24 cellular contexts compared by ENCODE assay signal in genomic region chr12:128779901-128780300, GRCh38.
"Had no signal": no experiment of that assay in that cellular context is flagged by ENCODE, and none has a peak within 500 bp of the region (broad histone marks: within the 10 kb centered on the region; RNA-seq: fewer than 3 reads in every experiment).

No MANE protein-coding gene starts in this region.

- H3K27ac Mint-ChIP-seq: mesothelial cell of epicardium; nephron; stimulated activated naive B cell treated with anti-CD40 and anti-IgM and Interleukin-4, amounts not matched to agents 10 μg/mL and 1 μg/mL and 100 μg/mL, for 72 hours had no signal

- H3K36me3 Mint-ChIP-seq: mesothelial cell of epicardium, naive B cell had no signal

- ATAC-seq: left colon; pancreas; right cardiac atrium; stimulated activated naive B cell treated with anti-CD40 and anti-IgM and Interleukin-4, amounts not matched to agents 10 μg/mL and 1 μg/mL and 100 μg/mL, for 72 hours; stimulated activated naive CD8-positive, alpha-beta T cell treated with anti-CD3 and anti-CD28 coated beads, Interleukin-15, Interleukin-2, amounts not matched to agents 100 U/mL and 50 U/mL, for 24 hours had no signal

- H3K4me1 Mint-ChIP-seq: mesothelial cell of epicardium, neural crest cell had no signal

- DNase-seq: hippocampal formation; left colon; left ventricle myocardium inferior; mesendoderm; naive B cell; nucleus accumbens; pancreas; posterior cingulate gyrus; retina; right cardiac atrium; stimulated activated CD4-positive, alpha-beta T cell treated with anti-CD3 and anti-CD28 coated beads, Interleukin-1b, Interleukin-23, amount 100 ng/mL, for 48 hours; stimulated activated CD4-positive, alpha-beta T cell treated with anti-CD3 and anti-CD28 coated beads, Interleukin-2, amount 100 ng/mL, for 48 hours; stimulated activated CD4-positive, alpha-beta T cell treated with anti-CD3 and anti-CD28 coated beads, Interleukin-4, amount 100 ng/mL, for 4 hours; stimulated activated CD8-positive, alpha-beta memory T cell treated with anti-CD3 and anti-CD28 coated beads, Interleukin-4, amount 100 ng/mL, for 48 hours; stimulated activated naive B cell treated with anti-CD40 and anti-IgM and Interleukin-4, amounts not matched to agents 10 μg/mL and 1 μg/mL and 100 μg/mL, for 72 hours; stimulated activated naive CD8-positive, alpha-beta T cell treated with anti-CD3 and anti-CD28 coated beads, Interleukin-15, Interleukin-2, amounts not matched to agents 100 U/mL and 50 U/mL, for 24 hours; stomach; testis; thyroid gland; transverse colon; upper lobe of left lung had no signal

- H3K9me3 Mint-ChIP-seq: stimulated activated naive B cell treated with anti-CD40 and anti-IgM and Interleukin-4, amounts not matched to agents 10 μg/mL and 1 μg/mL and 100 μg/mL, for 72 hours had no signal

- H3K4me3 Mint-ChIP-seq: mesothelial cell of epicardium; naive B cell; nephron; neural crest cell; stimulated activated naive B cell treated with anti-CD40 and anti-IgM and Interleukin-4, amounts not matched to agents 10 μg/mL and 1 μg/mL and 100 μg/mL, for 72 hours had no signal
